ENCODE assay signal across 1 cellular context in genomic region chr5:43191740-43192557, GRCh38.
TF ChIP-seq lines count a peak whose summit lies in the region.

NIM1K (plus strand) TSS chr5:43192225; CDS start chr5:43245776, 53,551 bp downstream.

TF ChIP-seq in HEK293, 187 proteins besides CTCF, POLR2A, EP300 and RAD21 (continued from another document and continues in another):
- no peak for TF ChIP-seq ZNF518A (tag by site-specific recombination; conservative IDR thresholded peaks at IDR 0.05; ENCODE audit: low read depth)
- no peak for TF ChIP-seq ZNF155 (tag by site-specific recombination; IDR thresholded peaks at IDR 0.05)
- no peak for TF ChIP-seq ZNF645 (tag by site-specific recombination; IDR thresholded peaks at IDR 0.05)
- no peak for TF ChIP-seq ZNF302 (tag by site-specific recombination; IDR thresholded peaks at IDR 0.05; ENCODE audit: low read depth)
- no peak; the same call in 1 of the 2 replicates for TF ChIP-seq ZBTB17 (tag by site-specific recombination; IDR thresholded peaks at IDR 0.05)
- TF ChIP-seq ZBTB20 (tag by site-specific recombination; IDR thresholded peaks at IDR 0.05) = peak; percentile 64; the same call in 1 of the 2 replicates
- no peak for TF ChIP-seq ZBTB26 (tag by site-specific recombination; optimal IDR thresholded peaks at IDR 0.05)
- TF ChIP-seq ZFHX2 (tag by site-specific recombination; conservative IDR thresholded peaks at IDR 0.05) = no peak
- no peak for TF ChIP-seq BCL11A (tag by site-specific recombination; IDR thresholded peaks at IDR 0.05; ENCODE audit: low read depth)
- no peak for TF ChIP-seq ZNF146 (tag by site-specific recombination; IDR thresholded peaks at IDR 0.05)
- no peak for TF ChIP-seq ZNF214 (tag by site-specific recombination; IDR thresholded peaks at IDR 0.05; ENCODE audit: borderline replicate concordance)
- no peak for TF ChIP-seq ZNF521 (tag by site-specific recombination; IDR thresholded peaks at IDR 0.05)
- no peak for TF ChIP-seq ZNF544 (tag by site-specific recombination; IDR thresholded peaks at IDR 0.05)
- no peak for TF ChIP-seq PBX3 (CRISPR knock-in tag; IDR thresholded peaks at IDR 0.05)
- TF ChIP-seq ZNF558 (tag by site-specific recombination; IDR thresholded peaks at IDR 0.05) = no peak
- TF ChIP-seq ZNF571 (tag by site-specific recombination; IDR thresholded peaks at IDR 0.05) = no peak
- peak; percentile 90 for TF ChIP-seq PATZ1 (tag by site-specific recombination; IDR thresholded peaks at IDR 0.05)
- peak; percentile 17; the same call in 1 of the 2 replicates for TF ChIP-seq ZBTB48 (tag by site-specific recombination; IDR thresholded peaks at IDR 0.05)
- no peak; the same call in 1 of the 2 replicates for TF ChIP-seq KLF1 (tag by site-specific recombination; IDR thresholded peaks at IDR 0.05)
- peak; percentile 16; the same call in 1 of the 2 replicates for TF ChIP-seq ZNF629 (tag by site-specific recombination; IDR thresholded peaks at IDR 0.05)
- no peak for TF ChIP-seq ZNF843 (tag by site-specific recombination; IDR thresholded peaks at IDR 0.05)
- TF ChIP-seq SCRT2 (tag by site-specific recombination; IDR thresholded peaks at IDR 0.05) = no peak
- TF ChIP-seq ZNF335 (tag by site-specific recombination; conservative IDR thresholded peaks at IDR 0.05) = peak; percentile 93
- TF ChIP-seq ZNF16 (tag by site-specific recombination; IDR thresholded peaks at IDR 0.05; ENCODE audit: low read depth) = no peak; the same call in 1 of the 2 replicates
- TF ChIP-seq ZNF26 (tag by site-specific recombination; IDR thresholded peaks at IDR 0.05) = no peak
- no peak for TF ChIP-seq ZNF416 (tag by site-specific recombination; IDR thresholded peaks at IDR 0.05)
- TF ChIP-seq ZNF449 (tag by site-specific recombination; IDR thresholded peaks at IDR 0.05) = no peak
- TF ChIP-seq ZNF670 (tag by site-specific recombination; IDR thresholded peaks at IDR 0.05; ENCODE audit: low read depth) = no peak
- no peak for TF ChIP-seq ZNF596 (tag by site-specific recombination; IDR thresholded peaks at IDR 0.05)
- TF ChIP-seq SP2 (tag by site-specific recombination; IDR thresholded peaks at IDR 0.05) = peak; percentile 96
- no peak for TF ChIP-seq GFI1B (tag by site-specific recombination; IDR thresholded peaks at IDR 0.05)
- no peak for TF ChIP-seq ZBTB21 (tag by site-specific recombination; IDR thresholded peaks at IDR 0.05)
- no peak for TF ChIP-seq BCL6B (tag by site-specific recombination; IDR thresholded peaks at IDR 0.05)
- no peak for TF ChIP-seq ZNF548 (tag by site-specific recombination; IDR thresholded peaks at IDR 0.05)
- TF ChIP-seq ZNF510 (tag by site-specific recombination; IDR thresholded peaks at IDR 0.05; ENCODE audit: insufficient replicate concordance) = no peak
- TF ChIP-seq ZBTB1 (tag by site-specific recombination; IDR thresholded peaks at IDR 0.05) = no peak
- TF ChIP-seq ZNF704 (tag by site-specific recombination; IDR thresholded peaks at IDR 0.05) = no peak
- TF ChIP-seq ZNF791 (tag by site-specific recombination; IDR thresholded peaks at IDR 0.05) = no peak
- TF ChIP-seq ATF2 (tag by site-specific recombination; IDR thresholded peaks at IDR 0.05; ENCODE audit: low read depth) = no peak
- TF ChIP-seq SP3 (tag by site-specific recombination; IDR thresholded peaks at IDR 0.05) = peak; percentile 79
- TF ChIP-seq ZEB2 (tag by site-specific recombination; IDR thresholded peaks at IDR 0.05) = no peak
- TF ChIP-seq YY1 (tag by site-specific recombination; IDR thresholded peaks at IDR 0.05) = no peak
- 0 out of 2 replicates have a peak, but pooled peaks have one; percentile 2 for TF ChIP-seq ZNF423 (tag by site-specific recombination; IDR thresholded peaks at IDR 0.05)
- no peak for TF ChIP-seq IKZF3 (tag by site-specific recombination; IDR thresholded peaks at IDR 0.05)
- no peak for TF ChIP-seq ZNF174 (tag by site-specific recombination; IDR thresholded peaks at IDR 0.05)
- TF ChIP-seq ZNF274 (IDR thresholded peaks at IDR 0.05; ENCODE audit: low read length) = no peak
- TF ChIP-seq ZNF274 (tag by site-specific recombination; IDR thresholded peaks at IDR 0.05; ENCODE audit: borderline replicate concordance) = no peak
- TF ChIP-seq GLI2 (tag by site-specific recombination; IDR thresholded peaks at IDR 0.05; ENCODE audit: borderline replicate concordance, low read depth) = no peak
